ENCODE assay signal across 24 cellular contexts in genomic region chr17:64165347-64165746, GRCh38.
"Had no signal": no experiment of that assay in that cellular context is flagged by ENCODE, and none has a peak within 500 bp of the region (broad histone marks: within the 10 kb centered on the region; RNA-seq: fewer than 3 reads in every experiment).

No MANE protein-coding gene starts in this region.

- H3K27me3 ChIP-seq: MG63 had no signal

- ATAC-seq: activated CD4-positive, alpha-beta T cell treated with anti-CD3 and anti-CD28 coated beads for 36 hours; activated CD8-positive, alpha-beta T cell treated with anti-CD3 and anti-CD28 coated beads, Interleukin-2, amount 10 ng/mL, durations not matched to agents 7 days and 5 days; activated naive CD8-positive, alpha-beta T cell treated with anti-CD3 and anti-CD28 coated beads, Interleukin-2, amount 50 U/mL, for 24 hours; Panc1 had no signal

- H3K4me3 Mint-ChIP-seq: activated CD4-positive, alpha-beta T cell treated with anti-CD3 and anti-CD28 coated beads for 36 hours; activated CD4-positive, alpha-beta T cell treated with anti-CD3 and anti-CD28 coated beads, Interleukin-2, amount 10 ng/mL, durations not matched to agents 7 days and 5 days; activated CD8-positive, alpha-beta T cell treated with anti-CD3 and anti-CD28 coated beads, Interleukin-2, amount 10 ng/mL, durations not matched to agents 7 days and 5 days; activated naive CD4-positive, alpha-beta T cell treated with anti-CD3 and anti-CD28 coated beads, Interleukin-2, amount 10 ng/mL, durations not matched to agents 7 days and 5 days; activated naive CD8-positive, alpha-beta T cell; activated naive CD8-positive, alpha-beta T cell treated with anti-CD3 and anti-CD28 coated beads, Interleukin-2, amount 50 U/mL, for 24 hours; T-helper 1 cell treated with Interleukin-12 subunit alpha and Interleukin-12 subunit beta and Interleukin-4 antibody, amounts not matched to agents 30 μg/mL and 1 μg/mL, for 36 hours; T-helper 2 cell treated with Interferon-gamma antibody and Interleukin-4, amounts not matched to agents 5 μg/mL and 100 μg/mL, for 36 hours had no signal

- DNase-seq: activated CD4-positive, alpha-beta T cell treated with anti-CD3 and anti-CD28 coated beads for 36 hours; activated CD4-positive, alpha-beta T cell treated with anti-CD3 and anti-CD28 coated beads, Interleukin-2, amount 10 ng/mL, durations not matched to agents 7 days and 5 days; activated CD4-positive, alpha-beta T cell treated with anti-CD3 and anti-CD28 coated beads, Interleukin-2, amount 50 U/mL, for 48 hours; activated CD8-positive, alpha-beta T cell treated with anti-CD3 and anti-CD28 coated beads, Interleukin-2, amount 10 ng/mL, durations not matched to agents 7 days and 5 days; activated effector memory CD4-positive, alpha-beta T cell treated with Interleukin-2 at 50 U/mL for 16 hours; activated naive CD4-positive, alpha-beta T cell treated with anti-CD3 and anti-CD28 coated beads, Interleukin-2, amount 10 ng/mL, durations not matched to agents 7 days and 5 days; activated naive CD8-positive, alpha-beta T cell treated with anti-CD3 and anti-CD28 coated beads, Interleukin-2, amount 50 U/mL, for 24 hours; activated T-cell treated with anti-CD3 and anti-CD28 coated beads, Interleukin-2, amount 50 U/mL, for 48 hours; aorta; Kasumi-1; KG1; MG63; NCI-H1048; NCI-H1105 treated with DMSO at 0.1 percent for 48 hours; NCI-H1436; NCI-H1694; NCI-H1930; NCI-H2081 treated with DMSO at 0.1 percent for 48 hours; NCI-H345; NCI-H524 treated with DMSO at 0.1 percent for 48 hours had no signal

- H3K9me3 ChIP-seq: MG63 had no signal

- H3K4me3 ChIP-seq: MG63 had no signal

- H3K4me1 Mint-ChIP-seq: activated CD4-positive, alpha-beta T cell treated with anti-CD3 and anti-CD28 coated beads for 36 hours; activated CD4-positive, alpha-beta T cell treated with anti-CD3 and anti-CD28 coated beads, Interleukin-2, amount 10 ng/mL, durations not matched to agents 7 days and 5 days; activated naive CD4-positive, alpha-beta T cell treated with anti-CD3 and anti-CD28 coated beads, Interleukin-2, amount 10 ng/mL, durations not matched to agents 7 days and 5 days; activated naive CD8-positive, alpha-beta T cell treated with anti-CD3 and anti-CD28 coated beads, Interleukin-2, amount 50 U/mL, for 24 hours had no signal

- H3K27ac Mint-ChIP-seq: activated CD4-positive, alpha-beta T cell treated with anti-CD3 and anti-CD28 coated beads for 36 hours; activated CD4-positive, alpha-beta T cell treated with anti-CD3 and anti-CD28 coated beads, Interleukin-2, amount 10 ng/mL, durations not matched to agents 7 days and 5 days; activated CD8-positive, alpha-beta T cell treated with anti-CD3 and anti-CD28 coated beads, Interleukin-2, amount 10 ng/mL, durations not matched to agents 7 days and 5 days; activated naive CD4-positive, alpha-beta T cell treated with anti-CD3 and anti-CD28 coated beads, Interleukin-2, amount 10 ng/mL, durations not matched to agents 7 days and 5 days; activated naive CD8-positive, alpha-beta T cell; activated naive CD8-positive, alpha-beta T cell treated with anti-CD3 and anti-CD28 coated beads, Interleukin-2, amount 50 U/mL, for 24 hours; T-helper 1 cell treated with Interleukin-12 subunit alpha and Interleukin-12 subunit beta and Interleukin-4 antibody, amounts not matched to agents 30 μg/mL and 1 μg/mL, for 36 hours; T-helper 2 cell treated with Interferon-gamma antibody and Interleukin-4, amounts not matched to agents 5 μg/mL and 100 μg/mL, for 36 hours had no signal

- H3K9me3 Mint-ChIP-seq: activated CD4-positive, alpha-beta T cell treated with anti-CD3 and anti-CD28 coated beads, Interleukin-2, amount 10 ng/mL, durations not matched to agents 7 days and 5 days; activated naive CD4-positive, alpha-beta T cell treated with anti-CD3 and anti-CD28 coated beads, Interleukin-2, amount 10 ng/mL, durations not matched to agents 7 days and 5 days; activated naive CD8-positive, alpha-beta T cell treated with anti-CD3 and anti-CD28 coated beads, Interleukin-2, amount 50 U/mL, for 24 hours; T-helper 1 cell treated with Interleukin-12 subunit alpha and Interleukin-12 subunit beta and Interleukin-4 antibody, amounts not matched to agents 30 μg/mL and 1 μg/mL, for 36 hours; T-helper 2 cell treated with Interferon-gamma antibody and Interleukin-4, amounts not matched to agents 5 μg/mL and 100 μg/mL, for 36 hours had no signal

- H3K27me3 Mint-ChIP-seq: activated CD4-positive, alpha-beta T cell treated with anti-CD3 and anti-CD28 coated beads for 36 hours; activated CD4-positive, alpha-beta T cell treated with anti-CD3 and anti-CD28 coated beads, Interleukin-2, amount 10 ng/mL, durations not matched to agents 7 days and 5 days; activated naive CD4-positive, alpha-beta T cell treated with anti-CD3 and anti-CD28 coated beads, Interleukin-2, amount 10 ng/mL, durations not matched to agents 7 days and 5 days; activated naive CD8-positive, alpha-beta T cell; activated naive CD8-positive, alpha-beta T cell treated with anti-CD3 and anti-CD28 coated beads, Interleukin-2, amount 50 U/mL, for 24 hours had no signal

- H3K36me3 ChIP-seq: MG63 had no signal
